ENCODE assay signal across 23 cellular contexts in genomic region chrX:19291086-19291485, GRCh38.
"Had no signal": no experiment of that assay in that cellular context is flagged by ENCODE, and none has a peak within 500 bp of the region (broad histone marks: within the 10 kb centered on the region; RNA-seq: fewer than 3 reads in every experiment).

No MANE protein-coding gene starts in this region.

- H3K27ac Mint-ChIP-seq: memory B cell; natural killer cell treated with Interleukin-12 subunit alpha and Interleukin-12 subunit beta and Interleukin-15 and Interleukin-18, amount 100 ng/mL, for 72 hours; stimulated activated naive CD8-positive, alpha-beta T cell treated with anti-CD3 and anti-CD28 coated beads, Interleukin-15, Interleukin-2, amounts not matched to agents 100 ng/mL and 50 ng/mL, for 24 hours had no signal

- H3K36me3 ChIP-seq: prostate gland, suprapubic skin had no signal

- H3K27me3 ChIP-seq: suprapubic skin had no signal

- H3K9me3 ChIP-seq: prostate gland, suprapubic skin had no signal

- DNase-seq: activated CD4-positive, alpha-beta T cell treated with anti-CD3 and anti-CD28 coated beads, Interleukin-2, amount 50 U/mL, for 4 hours; activated CD4-positive, CD25-positive, alpha-beta regulatory T cell treated with anti-CD3 and anti-CD28 coated beads, Interleukin-2, amount 50 U/mL, for 72 hours; activated naive CD4-positive, alpha-beta T cell treated with Interleukin-2 at 50 U/mL for 16 hours; activated T-cell treated with anti-CD3 and anti-CD28 coated beads for 4 hours; anterior cingulate cortex; effector CD8-positive, alpha-beta T cell; foreskin fibroblast; head of caudate nucleus; kidney; left ventricle myocardium superior; nucleus accumbens; right cardiac atrium; small intestine; stimulated activated CD4-positive, alpha-beta T cell treated with anti-CD3 and anti-CD28 coated beads, Interleukin-4, amount 100 ng/mL, for 4 hours; stimulated activated CD8-positive, alpha-beta memory T cell treated with anti-CD3 and anti-CD28 coated beads, Interleukin-4, amount 100 ng/mL, for 48 hours; T-helper 1 cell; T1000; trophoblast cell had no signal

- H3K9me3 Mint-ChIP-seq: memory B cell; natural killer cell treated with Interleukin-12 subunit alpha and Interleukin-12 subunit beta and Interleukin-15 and Interleukin-18, amount 100 ng/mL, for 72 hours; stimulated activated naive CD8-positive, alpha-beta T cell treated with anti-CD3 and anti-CD28 coated beads, Interleukin-15, Interleukin-2, amounts not matched to agents 100 ng/mL and 50 ng/mL, for 24 hours had no signal

- H3K36me3 Mint-ChIP-seq: memory B cell; natural killer cell treated with Interleukin-12 subunit alpha and Interleukin-12 subunit beta and Interleukin-15 and Interleukin-18, amount 100 ng/mL, for 72 hours had no signal

- H3K27ac ChIP-seq: prostate gland, suprapubic skin had no signal

- H3K4me3 ChIP-seq: prostate gland, suprapubic skin had no signal

- H3K4me1 ChIP-seq: prostate gland, suprapubic skin had no signal

- H3K4me1 Mint-ChIP-seq: memory B cell had no signal

- ATAC-seq: left ventricle myocardium superior; natural killer cell treated with Interleukin-12 subunit alpha and Interleukin-12 subunit beta and Interleukin-15 and Interleukin-18, amount 100 ng/mL, for 72 hours; right cardiac atrium had no signal

- H3K4me3 Mint-ChIP-seq: memory B cell; natural killer cell treated with Interleukin-12 subunit alpha and Interleukin-12 subunit beta and Interleukin-15 and Interleukin-18, amount 100 ng/mL, for 72 hours; stimulated activated naive CD8-positive, alpha-beta T cell treated with anti-CD3 and anti-CD28 coated beads, Interleukin-15, Interleukin-2, amounts not matched to agents 100 ng/mL and 50 ng/mL, for 24 hours had no signal

- FAIRE-seq: kidney, small intestine had no signal
